In genomic region chr15:95684126-95684525, GRCh38 we compare ENCODE assay signal across 17 cellular contexts.
A peak's percentile ranks its signal among the peaks of the same experiment; 100 is the strongest.
DNase-seq lines count a peak whose midpoint lies in the region; ATAC-seq and TF ChIP-seq lines count a peak whose summit lies in the region.
"Had no signal": no experiment of that assay in that cellular context is flagged by ENCODE, and none has a peak within 500 bp of the region (broad histone marks: within the 10 kb centered on the region; RNA-seq: fewer than 3 reads in every experiment).

No MANE protein-coding gene starts in this region.

- no peak for TF ChIP-seq POLR2A in Peyer's patch (IDR thresholded peaks at IDR 0.05)

- peak overlapping the region; percentile 55 for H3K4me2 ChIP-seq in GM23248 (ENCODE audit: unreplicated experiment)

- H3K9me3 ChIP-seq in GM23248 (ENCODE audit: low read depth) (no peaks in the 10 kb centered on the region), RWPE2 (ENCODE audit: severe bottlenecking) (no peaks in the 10 kb centered on the region), Peyer's patch (no peaks in the 10 kb centered on the region)

- H3K9ac ChIP-seq in GM23248 = peak overlapping the region; percentile 10; the same call in 1 of the 2 replicates

- in situ Hi-C loops in GM23248 (cut with MboI) = no loop called here

- peak overlapping the region; percentile 40; the same call in 1 of the 2 replicates for H2AFZ ChIP-seq in GM23248

- H4K20me1 ChIP-seq in GM23248 (ENCODE audit: insufficient read depth) = no peaks in the 10 kb centered on the region

- H3K9me2 ChIP-seq in GM23248 (ENCODE audit: insufficient read depth) = no peaks in the 10 kb centered on the region

- TF ChIP-seq CTCF in RWPE2 (IDR thresholded peaks at IDR 0.05; ENCODE audit: poor library complexity, severe bottlenecking) = no peak
- no peak for TF ChIP-seq CTCF in retinal pigment epithelial cell (conservative IDR thresholded peaks at IDR 0.05; ENCODE audit: low read depth, low read length)
- no peak for TF ChIP-seq CTCF in omental fat pad (IDR thresholded peaks at IDR 0.05)
- no peak for TF ChIP-seq CTCF in Peyer's patch (IDR thresholded peaks at IDR 0.05)

- H3K27me3 ChIP-seq in GM23248 (replicated peaks; ENCODE audit: insufficient read depth) (no peaks in the 10 kb centered on the region), RWPE2 (ENCODE audit: insufficient read depth, poor library complexity, severe bottlenecking) (no peaks in the 10 kb centered on the region), Peyer's patch (no peaks in the 10 kb centered on the region)

- H3K4me3 ChIP-seq in GM23248 = no peak overlapping the region
- H3K4me3 ChIP-seq in RWPE2 (ENCODE audit: severe bottlenecking) = no peak overlapping the region
- no peak overlapping the region for H3K4me3 ChIP-seq in retinal pigment epithelial cell (ENCODE audit: low read length)
- H3K4me3 ChIP-seq in Peyer's patch = no peak overlapping the region
- H3K4me3 ChIP-seq: GM12878 had no signal

- ATAC-seq in RWPE2 (ENCODE audit: low read depth) (no peak), HG02870 (IDR thresholded peaks at IDR 0.05; ENCODE audit: unreplicated experiment) (no peak), omental fat pad (ENCODE audit: low FRiP score) (no peak)
- ATAC-seq: GM12878, Panc1 had no signal

- H3F3A ChIP-seq in GM23248 (ENCODE audit: insufficient read depth) = peaks cover 10% of the 10 kb centered on the region

- no peaks in the 10 kb centered on the region for H3K79me2 ChIP-seq in GM23248 (ENCODE audit: insufficient read depth)

- H3K4me1 ChIP-seq in GM23248 (ENCODE audit: insufficient read depth) = peaks cover 25% of the 10 kb centered on the region
- peaks cover 35% of the 10 kb centered on the region for H3K4me1 ChIP-seq in RWPE2 (ENCODE audit: insufficient read depth, poor library complexity, severe bottlenecking)
- H3K4me1 ChIP-seq in Peyer's patch = no peaks in the 10 kb centered on the region

- 95 to 97% methylated on average over 4 of the region's 4 CpGs for WGBS in GM23248 (ENCODE audit: low coverage in 1 of 2, low lambda C conversion rate in 2 of 2, missing lambda C conversion rate in 2 of 2), 2 experiments

- H3K36me3 ChIP-seq in GM23248 (ENCODE audit: low read depth) = no peaks in the 10 kb centered on the region
- no peaks in the 10 kb centered on the region for H3K36me3 ChIP-seq in RWPE2 (ENCODE audit: low read depth)
- no peaks in the 10 kb centered on the region for H3K36me3 ChIP-seq in Peyer's patch

- peak overlapping the region; percentile 69 for H3K27ac ChIP-seq in GM23248
- peak overlapping the region; percentile 80 for H3K27ac ChIP-seq in RWPE2 (ENCODE audit: poor library complexity, severe bottlenecking)
- H3K27ac ChIP-seq in epithelial cell of prostate = peak overlapping the region; percentile 69
- H3K27ac ChIP-seq in Peyer's patch = no peak overlapping the region

- DNase-seq in GM23248 = no peak
- no peak for DNase-seq in RWPE2 (ENCODE audit: low spot score)
- no peak for DNase-seq in epithelial cell of prostate (ENCODE audit: low read depth, low spot score)
- DNase-seq in retinal pigment epithelial cell (ENCODE audit: low read depth) = peak; percentile 22
- no peak for DNase-seq in omental fat pad (ENCODE audit: low spot score)
- DNase-seq in Peyer's patch = no peak
- DNase-seq: AML-193, DMS79, KBM-7, NCI-H1092 treated with DMSO at 0.1 percent for 48 hours, NCI-H187, NCI-H446, NCI-H748 treated with DMSO at 0.1 percent for 48 hours, SHP77 treated with DMSO at 0.1 percent for 48 hours had no signal

Comparison
In these comparisons a context has a peak if more than half of its experiments do, and no peak if none do; other contexts are left out.
1. H3K27ac ChIP-seq: peak in GM23248 (single experiment), RWPE2 (single experiment) and epithelial cell of prostate (single experiment); none in Peyer's patch (0 of 4).